ENCODE assay signal across 12 cellular contexts in genomic region chr19:7224205-7224833, GRCh38.
DNase-seq lines count a peak whose midpoint lies in the region; ATAC-seq, FAIRE-seq and TF ChIP-seq lines count a peak whose summit lies in the region.
"Had no signal": no experiment of that assay in that cellular context is flagged by ENCODE, and none has a peak within 500 bp of the region (broad histone marks: within the 10 kb centered on the region; RNA-seq: fewer than 3 reads in every experiment).

No MANE protein-coding gene starts in this region.

- H3K4me2 ChIP-seq in H1 (ENCODE audit: insufficient read depth in 1 of 2, low read depth in 2 of 2, low read length in 2 of 2) = no peak overlapping the region

- no peak overlapping the region for H3K4ac ChIP-seq in H1 (replicated peaks; ENCODE audit: insufficient read length, low read depth, low read length)

- no peak overlapping the region for H2AFZ ChIP-seq in H1 (ENCODE audit: low read length)

- H3K4me3 ChIP-seq in H1 (ENCODE audit: extremely low read depth in 1 of 4, insufficient read depth in 2 of 4, low read depth in 3 of 4, low read length in 4 of 4) = no peak overlapping the region
- H3K4me3 ChIP-seq in kidney (ENCODE audit: low read length in 2 of 2) = peak overlapping the region in 1 of 2 donors; percentile 18

- DNase-seq in NCI-H1092 treated with DMSO at 0.1 percent for 48 hours (lab: John Stamatoyannopoulos, UW) (peak; percentile 79), H1 (ENCODE audit: low read depth in 1 of 2, low spot score in 2 of 2) (no peak), medulla oblongata (ENCODE audit: extremely low spot score) (peak; percentile 73), superior temporal gyrus (ENCODE audit: extremely low spot score) (peak; percentile 55), epidermal melanocyte (ENCODE audit: insufficient read length, low spot score) (no peak), islet precursor cell (no peak), kidney (no peak)
- DNase-seq: activated CD8-positive, alpha-beta memory T cell treated with anti-CD3 and anti-CD28 coated beads for 24 hours; cortex of kidney; EL; SHP77 had no signal

- ATAC-seq in GM18870 (IDR thresholded peaks at IDR 0.05; ENCODE audit: unreplicated experiment) = no peak

- FAIRE-seq in H1 (lab: Jason Lieb, UNC) (no peak), kidney (lab: Jason Lieb, UNC) (no peak)

- H3K36me3 ChIP-seq in H1 (ENCODE audit: control insufficient read depth in 2 of 4, insufficient read depth in 4 of 4, low read length in 3 of 4) (no peaks in the 10 kb centered on the region), kidney (ENCODE audit: control insufficient read depth in 1 of 2, insufficient read depth in 2 of 2, low read length in 2 of 2) (no peaks in the 10 kb centered on the region)

- CTCF ChIA-PET in H1 (lab: Charles Lee; ENCODE audit: partially characterized antibody) = interaction anchor here (0.7 to 1.5 kb wide), 4 partner anchors 10 to 187 kb away, joined by 3 to 4 read pairs (median 3); no protein-coding TSS in a partner anchor

- no peak overlapping the region for H2BK12ac ChIP-seq in H1 (ENCODE audit: low read depth, low read length)

- no peak overlapping the region for H3K56ac ChIP-seq in H1 (replicated peaks; ENCODE audit: insufficient read length, low read depth, low read length)

- no peak overlapping the region for H2BK5ac ChIP-seq in H1 (ENCODE audit: low read depth, low read length)

- H3K9ac ChIP-seq in H1 (replicated peaks in 1 of 4; ENCODE audit: extremely low read depth in 1 of 4, low read depth in 3 of 4, low read length in 3 of 4) (no peak overlapping the region), kidney (ENCODE audit: low read length in 2 of 2) (peak overlapping the region in 1 of 2 donors; percentile 15)

- H3K9me3 ChIP-seq in H1 (ENCODE audit: insufficient read depth in 2 of 2, low read depth in 1 of 2, low read length in 1 of 2) (no peaks in the 10 kb centered on the region), kidney (ENCODE audit: control insufficient read depth in 1 of 2, low read length in 2 of 2) (no peaks in the 10 kb centered on the region)

- intact Hi-C loops in kidney (cut with DNase I) = no loop called here

- no peak overlapping the region for H4K5ac ChIP-seq in H1 (ENCODE audit: insufficient read length, low read depth, low read length)

- H3K4me1 ChIP-seq in H1 (replicated peaks in 1 of 4; ENCODE audit: control insufficient read depth in 3 of 4, insufficient read depth in 4 of 4, low read length in 3 of 4) (peaks cover 0 to 4% (median 1%) of the 10 kb centered on the region in 4 experiments; a peak in 4 of 7 replicates), kidney (ENCODE audit: control insufficient read depth in 1 of 2, insufficient read depth in 1 of 2, low read depth in 1 of 2, low read length in 2 of 2) (peaks cover 15 to 18% of the 10 kb centered on the region in 2 donors)

- H4K91ac ChIP-seq in H1 (replicated peaks; ENCODE audit: insufficient read length, low read length) = no peak overlapping the region

- TF ChIP-seq POLR2A in H1 (IDR thresholded peaks at IDR 0.05; ENCODE audit: control extremely low read depth in 1 of 2, low read depth in 2 of 2, low read length in 2 of 2) = no peak

- H3K23me2 ChIP-seq in H1 (ENCODE audit: low read depth, low read length) = peaks cover 7% of the 10 kb centered on the region; the same call in 1 of the 2 replicates

- TF ChIP-seq RAD21 in H1 (IDR thresholded peaks at IDR 0.05 in 1 of 2, conservative IDR thresholded peaks at IDR 0.05 in 1 of 2; ENCODE audit: low read depth in 2 of 2, low read length in 2 of 2) = no peak

- no peak overlapping the region for H3K14ac ChIP-seq in H1 (ENCODE audit: insufficient read length)

- H4K20me1 ChIP-seq in H1 (replicated peaks in 1 of 2; ENCODE audit: control insufficient read depth in 1 of 2, insufficient read depth in 2 of 2, low read length in 2 of 2) = peaks cover 2 to 10% of the 10 kb centered on the region in 2 experiments

- no peak overlapping the region for H2BK120ac ChIP-seq in H1 (replicated peaks; ENCODE audit: low read depth, low read length)

- no peak for TF ChIP-seq EP300 in H1 (IDR thresholded peaks at IDR 0.05; ENCODE audit: borderline replicate concordance in 1 of 2, low read depth in 2 of 2, low read length in 2 of 2)

- H3K18ac ChIP-seq in H1 (ENCODE audit: extremely low read depth, low read length) = no peak overlapping the region

- no peak overlapping the region for H2BK15ac ChIP-seq in H1 (ENCODE audit: low read length)

- no peak for TF ChIP-seq CTCF in H1 (IDR thresholded peaks at IDR 0.05; ENCODE audit: control extremely low read depth in 1 of 3, insufficient read depth in 1 of 3, low read depth in 1 of 3, low read length in 3 of 3)
- no peak for TF ChIP-seq CTCF in kidney (IDR thresholded peaks at IDR 0.05; ENCODE audit: borderline replicate concordance, extremely low read depth, insufficient read depth)

- H3K27ac ChIP-seq in H1 (ENCODE audit: low read depth, low read length) = no peak overlapping the region
- peak overlapping the region in 1 of 2 donors; percentile 41 for H3K27ac ChIP-seq in kidney (ENCODE audit: low read depth in 2 of 2, low read length in 2 of 2)

- peaks cover 5% of the 10 kb centered on the region; the same call in 1 of the 2 replicates for H3K79me1 ChIP-seq in H1 (ENCODE audit: low read depth, low read length)

- peaks cover 4 to 38% of the 10 kb centered on the region in 2 experiments; a peak in 3 of 4 replicates for H3K79me2 ChIP-seq in H1 (ENCODE audit: control insufficient read depth in 1 of 2, insufficient read depth in 2 of 2, low read length in 2 of 2)

- H3K27me3 ChIP-seq in H1 (replicated peaks in 1 of 4; ENCODE audit: control insufficient read depth in 3 of 4, extremely low read depth in 1 of 4, insufficient read depth in 3 of 4, low read length in 3 of 4) = no peaks in the 10 kb centered on the region

- no peak overlapping the region for H3K23ac ChIP-seq in H1 (ENCODE audit: insufficient read length)

- POLR2A ChIA-PET in H1 (lab: Charles Lee; ENCODE audit: partially characterized antibody) = interaction anchor here (0.6 kb wide), 2 partner anchors 12 to 86 kb away, joined by 3 to 4 read pairs; no protein-coding TSS in a partner anchor

- 86% methylated on average over 17 of the region's 20 CpGs; no CpG with 5 or more reads in 1 of the 2 experiments for WGBS in H1 (ENCODE audit: extremely low coverage in 1 of 2, insufficient coverage in 1 of 2, insufficient read length in 1 of 2, insufficient replicate concordance in 2 of 2, low coverage in 1 of 2, low lambda C conversion rate in 2 of 2, missing lambda C conversion rate in 1 of 2), 2 experiments

- H4K8ac ChIP-seq in H1 (ENCODE audit: extremely low read depth, insufficient read depth, low read length) = no peak overlapping the region

- no peak overlapping the region for H2BK20ac ChIP-seq in H1 (ENCODE audit: low read length)

- H2AK5ac ChIP-seq in H1 (ENCODE audit: low read depth, low read length) = no peak overlapping the region

TF ChIP-seq in H1, 55 proteins besides CTCF, POLR2A, EP300 and RAD21:
- TF ChIP-seq SIN3A (conservative IDR thresholded peaks at IDR 0.05 in 1 of 2, IDR thresholded peaks at IDR 0.05 in 1 of 2; ENCODE audit: low read depth in 1 of 2, low read length in 2 of 2) = no peak
- TF ChIP-seq E2F6 (IDR thresholded peaks at IDR 0.05) = 0 out of 2 replicates have a peak, but pooled peaks have one; percentile 20
- no peak for TF ChIP-seq JUN (IDR thresholded peaks at IDR 0.05; ENCODE audit: low read depth, low read length)

Comparison
In these comparisons a context has a peak if more than half of its experiments do, and no peak if none do; other contexts are left out.
1. DNase-seq: peak in NCI-H1092 treated with DMSO at 0.1 percent for 48 hours (single experiment), medulla oblongata (single experiment) and superior temporal gyrus (single experiment); none in H1 (0 of 2), epidermal melanocyte (single experiment), islet precursor cell (single experiment) and kidney (single experiment).